Comparison of ENCODE assay signal across 23 cellular contexts in genomic region chr2:95268208-95269035, GRCh38. TPM values are rescaled to one million over a fixed set of nuclear protein-coding genes. Genes with fewer than 3 reads are reported as not detected.
DNase-seq lines count a peak whose midpoint lies in the region; ATAC-seq and TF ChIP-seq lines count a peak whose summit lies in the region.
"Had no signal": no experiment of that assay in that cellular context is flagged by ENCODE, and none has a peak within 500 bp of the region (broad histone marks: within the 10 kb centered on the region; RNA-seq: fewer than 3 reads in every experiment).

No MANE protein-coding gene starts in this region.

- no peaks in the 10 kb centered on the region for H3K9me3 ChIP-seq in heart right ventricle
- no peaks in the 10 kb centered on the region for H3K9me3 ChIP-seq in osteoblast (ENCODE audit: low read depth, low read length)
- H3K9me3 ChIP-seq: SK-N-SH had no signal

- H3K27me3 ChIP-seq in heart right ventricle (no peaks in the 10 kb centered on the region), osteoblast (ENCODE audit: insufficient read depth, low read length) (peaks cover 7% of the 10 kb centered on the region)

- TF ChIP-seq CTCF in heart right ventricle (IDR thresholded peaks at IDR 0.05) (no peak), coronary artery (IDR thresholded peaks at IDR 0.05) (no peak), osteoblast (IDR thresholded peaks at IDR 0.05; ENCODE audit: extremely low read depth, low read depth, low read length) (no peak)

- ATAC-seq in heart right ventricle: no peak
- ATAC-seq in HG02970 (IDR thresholded peaks at IDR 0.05; ENCODE audit: low FRiP score, unreplicated experiment): no peak
- ATAC-seq in HG03196 (IDR thresholded peaks at IDR 0.05; ENCODE audit: unreplicated experiment): no peak
- ATAC-seq: activated CD8-positive, alpha-beta T cell treated with anti-CD3 and anti-CD28 coated beads, Interleukin-2, amount 10 ng/mL, durations not matched to agents 7 days and 5 days; activated naive CD8-positive, alpha-beta T cell treated with anti-CD3 and anti-CD28 coated beads, Interleukin-2, amount 50 U/mL, for 24 hours; activated T-helper 17 cell treated with anti-CD3 and anti-CD28 coated beads, Interleukin-2, amount 50 U/mL, for 72 hours; left colon had no signal

- no peak overlapping the region for H3K4me3 ChIP-seq in heart right ventricle
- H3K4me3 ChIP-seq in coronary artery: no peak overlapping the region
- H3K4me3 ChIP-seq in osteoblast (ENCODE audit: insufficient read depth, low read length): no peak overlapping the region

- WGBS in heart right ventricle, 2 donors: 90 to 91% methylated on average over 13 of the region's 13 CpGs

- no peak overlapping the region for H2AFZ ChIP-seq in osteoblast (ENCODE audit: low read length)

- H3K79me2 ChIP-seq in osteoblast (ENCODE audit: insufficient read depth, low read length): no peaks in the 10 kb centered on the region

- peak; percentile 58 for DNase-seq in cardiac septum (ENCODE audit: low spot score)
- no peak for DNase-seq in heart right ventricle
- peak; percentile 69 for DNase-seq in coronary artery (ENCODE audit: low spot score)
- DNase-seq in osteoblast (ENCODE audit: insufficient read length, low spot score, missing footprints): peak; percentile 51
- DNase-seq in ureter (ENCODE audit: low spot score): peak; percentile 32
- no peak for DNase-seq in globus pallidus (ENCODE audit: low spot score)
- DNase-seq: activated CD8-positive, alpha-beta T cell treated with anti-CD3 and anti-CD28 coated beads, Interleukin-2, amount 10 ng/mL, durations not matched to agents 7 days and 5 days; activated naive CD8-positive, alpha-beta T cell treated with anti-CD3 and anti-CD28 coated beads, Interleukin-2, amount 50 U/mL, for 24 hours; HFFc6; Karpas-422; midbrain; NCI-H1694; NCI-H2171; NCI-H526; nephron progenitor cell; SK-N-SH; stimulated activated CD4-positive, alpha-beta T cell treated with anti-CD3 and anti-CD28 coated beads, Interleukin-4, amount 100 ng/mL, for 4 hours; trophoblast cell had no signal

- H3K4me1 ChIP-seq in heart right ventricle: no peaks in the 10 kb centered on the region
- H3K4me1 ChIP-seq in osteoblast (ENCODE audit: insufficient read depth, low read length): no peaks in the 10 kb centered on the region

- H3K36me3 ChIP-seq in heart right ventricle (no peaks in the 10 kb centered on the region), osteoblast (ENCODE audit: insufficient read depth, low read length) (no peaks in the 10 kb centered on the region)

- no peak overlapping the region for H3K4me2 ChIP-seq in osteoblast (ENCODE audit: insufficient read depth, low read length)
- H3K4me2 ChIP-seq: SK-N-SH had no signal

- intact Hi-C loops in cardiac septum (cut with DNase I): no loop called here
- intact Hi-C loops in heart right ventricle (cut with DNase I): no loop called here

- no peaks in the 10 kb centered on the region for H4K20me1 ChIP-seq in osteoblast (ENCODE audit: insufficient read depth, low read length)

- H3K27ac ChIP-seq in heart right ventricle: no peak overlapping the region
- no peak overlapping the region for H3K27ac ChIP-seq in coronary artery
- H3K27ac ChIP-seq in osteoblast (ENCODE audit: low read depth, low read length): no peak overlapping the region
- H3K27ac ChIP-seq: C4-2B had no signal

RNA-seq across cellular contexts. Expression of gene PROM2, which starts 5.8 kb away (rescaled TPM):
- 0.83 TPM for total RNA-seq in cardiac septum
- 1 to 10 TPM in 4 of 10 donors, under 1 TPM in 6; 0.32 to 2.5 (median 0.94) TPM for total RNA-seq in heart right ventricle
- polyA plus RNA-seq in heart right ventricle: 1 to 10 TPM in 1 of 2 donors, under 1 TPM in 1; 0.72 to 3.4 TPM
- 0.29 and 0.36 TPM in 2 replicates for total RNA-seq in osteoblast
- 176 TPM for total RNA-seq in ureter

RNA-seq across cellular contexts. Expression of gene KCNIP3, which starts 28.7 kb away (rescaled TPM):
- 6.5 TPM for total RNA-seq in cardiac septum
- total RNA-seq in heart right ventricle: 1 to 10 TPM; 2.1 to 8.0 (median 3.9) TPM
- 1 to 10 TPM; 3.6 to 6.8 TPM for polyA plus RNA-seq in heart right ventricle
- total RNA-seq in osteoblast: under 0.01 and 0.29 TPM in 2 replicates
- 6.2 TPM for total RNA-seq in ureter
- total RNA-seq: activated CD8-positive, alpha-beta T cell treated with anti-CD3 and anti-CD28 coated beads, Interleukin-2, amount 10 ng/mL, durations not matched to agents 7 days and 5 days; activated T-helper 17 cell treated with anti-CD3 and anti-CD28 coated beads, Interleukin-2, amount 50 U/mL, for 72 hours had no signal

Comparison
In these comparisons a context has a peak if more than half of its experiments do, and no peak if none do; other contexts are left out.
1. DNase-seq: peak in cardiac septum (single experiment), coronary artery (single experiment), osteoblast (single experiment) and ureter (single experiment); none in heart right ventricle (0 of 2) and globus pallidus (single experiment).
2. RNA of gene PROM2, which starts 5.8 kb away (total RNA-seq): 176 TPM in ureter (single experiment); 0.32 to 2.5 TPM in heart right ventricle, 0.83 TPM in cardiac septum (single experiment) and 0.29 to 0.36 TPM in osteoblast; every median in the first group is over 10 times any median in the second.